In the genomic region with DNA sequence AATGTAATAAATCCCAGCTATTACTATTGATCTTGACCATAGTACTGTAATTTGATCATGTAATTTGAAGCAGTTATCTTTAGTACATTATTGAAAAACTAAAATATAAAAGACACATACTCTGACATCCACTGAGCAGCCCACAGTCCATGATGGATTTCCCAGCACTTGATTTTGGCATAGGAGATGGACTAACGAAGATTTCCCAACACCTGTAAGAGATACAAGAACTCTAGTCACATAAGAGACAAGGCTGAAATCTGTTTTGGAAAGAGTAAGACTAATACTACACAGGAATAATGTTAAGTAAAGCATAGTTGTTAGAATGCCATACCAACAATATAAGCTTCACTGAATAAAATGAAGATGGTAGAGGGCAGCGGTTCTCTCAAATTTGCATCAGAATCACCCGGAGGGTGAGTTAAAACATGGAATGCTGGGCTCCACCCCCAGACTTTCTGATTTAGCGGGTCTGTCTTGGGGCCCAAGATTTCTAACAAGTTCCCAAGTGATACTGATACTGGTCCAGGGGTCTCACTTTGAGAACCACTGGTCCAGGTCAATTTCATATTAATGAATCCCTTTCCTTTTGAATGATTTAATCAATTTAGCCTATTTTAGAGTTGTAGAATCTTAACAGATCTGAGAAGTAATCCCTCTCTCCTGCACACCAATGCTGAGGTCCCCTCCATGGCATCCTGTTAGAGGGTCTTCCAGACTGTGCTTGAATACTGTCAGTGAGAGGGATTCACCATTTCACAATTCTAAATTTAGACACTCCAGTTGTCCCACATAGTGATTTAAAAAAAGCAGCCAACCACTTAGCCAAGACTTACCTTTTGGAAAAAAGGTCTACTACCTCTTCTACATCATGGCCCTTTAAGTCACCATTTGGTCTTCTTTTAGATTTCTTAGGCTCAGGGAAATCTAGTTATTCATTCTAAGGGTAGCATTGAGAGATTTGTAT, we compare ENCODE assay signal across 1 cellular context.
TF ChIP-seq lines count a peak whose summit lies in the region.

No MANE protein-coding gene starts in this region.

TF ChIP-seq in GM23338, 12 proteins besides CTCF, POLR2A, EP300 and RAD21:
- TF ChIP-seq POLR2AphosphoS5 (IDR thresholded peaks at IDR 0.05; ENCODE audit: low read depth) (no peak), EZH2 (IDR thresholded peaks at IDR 0.05; ENCODE audit: low read depth, unreplicated experiment) (no peak), EZH2phosphoT487 (IDR thresholded peaks at IDR 0.05; ENCODE audit: unreplicated experiment) (no peak), NANOG (IDR thresholded peaks at IDR 0.05; ENCODE audit: borderline replicate concordance) (no peak), STAT1 (IDR thresholded peaks at IDR 0.05; ENCODE audit: unreplicated experiment) (no peak), CREB1 (CRISPR knock-in tag; IDR thresholded peaks at IDR 0.05; ENCODE audit: low read depth) (no peak), ZNF114 (CRISPR knock-in tag; IDR thresholded peaks at IDR 0.05) (no peak), JUNB (IDR thresholded peaks at IDR 0.05; ENCODE audit: unreplicated experiment) (no peak), ZNF462 (CRISPR knock-in tag; IDR thresholded peaks at IDR 0.05) (no peak), ZNF331 (CRISPR knock-in tag; IDR thresholded peaks at IDR 0.05; ENCODE audit: low read depth) (no peak)
- TF ChIP-seq, protein P1, sequence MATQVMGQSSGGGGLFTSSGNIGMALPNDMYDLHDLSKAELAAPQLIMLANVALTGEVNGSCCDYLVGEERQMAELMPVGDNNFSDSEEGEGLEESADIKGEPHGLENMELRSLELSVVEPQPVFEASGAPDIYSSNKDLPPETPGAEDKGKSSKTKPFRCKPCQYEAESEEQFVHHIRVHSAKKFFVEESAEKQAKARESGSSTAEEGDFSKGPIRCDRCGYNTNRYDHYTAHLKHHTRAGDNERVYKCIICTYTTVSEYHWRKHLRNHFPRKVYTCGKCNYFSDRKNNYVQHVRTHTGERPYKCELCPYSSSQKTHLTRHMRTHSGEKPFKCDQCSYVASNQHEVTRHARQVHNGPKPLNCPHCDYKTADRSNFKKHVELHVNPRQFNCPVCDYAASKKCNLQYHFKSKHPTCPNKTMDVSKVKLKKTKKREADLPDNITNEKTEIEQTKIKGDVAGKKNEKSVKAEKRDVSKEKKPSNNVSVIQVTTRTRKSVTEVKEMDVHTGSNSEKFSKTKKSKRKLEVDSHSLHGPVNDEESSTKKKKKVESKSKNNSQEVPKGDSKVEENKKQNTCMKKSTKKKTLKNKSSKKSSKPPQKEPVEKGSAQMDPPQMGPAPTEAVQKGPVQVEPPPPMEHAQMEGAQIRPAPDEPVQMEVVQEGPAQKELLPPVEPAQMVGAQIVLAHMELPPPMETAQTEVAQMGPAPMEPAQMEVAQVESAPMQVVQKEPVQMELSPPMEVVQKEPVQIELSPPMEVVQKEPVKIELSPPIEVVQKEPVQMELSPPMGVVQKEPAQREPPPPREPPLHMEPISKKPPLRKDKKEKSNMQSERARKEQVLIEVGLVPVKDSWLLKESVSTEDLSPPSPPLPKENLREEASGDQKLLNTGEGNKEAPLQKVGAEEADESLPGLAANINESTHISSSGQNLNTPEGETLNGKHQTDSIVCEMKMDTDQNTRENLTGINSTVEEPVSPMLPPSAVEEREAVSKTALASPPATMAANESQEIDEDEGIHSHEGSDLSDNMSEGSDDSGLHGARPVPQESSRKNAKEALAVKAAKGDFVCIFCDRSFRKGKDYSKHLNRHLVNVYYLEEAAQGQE (IDR thresholded peaks at IDR 0.05; ENCODE audit: unreplicated experiment) = no peak
- TF ChIP-seq, protein P2, sequence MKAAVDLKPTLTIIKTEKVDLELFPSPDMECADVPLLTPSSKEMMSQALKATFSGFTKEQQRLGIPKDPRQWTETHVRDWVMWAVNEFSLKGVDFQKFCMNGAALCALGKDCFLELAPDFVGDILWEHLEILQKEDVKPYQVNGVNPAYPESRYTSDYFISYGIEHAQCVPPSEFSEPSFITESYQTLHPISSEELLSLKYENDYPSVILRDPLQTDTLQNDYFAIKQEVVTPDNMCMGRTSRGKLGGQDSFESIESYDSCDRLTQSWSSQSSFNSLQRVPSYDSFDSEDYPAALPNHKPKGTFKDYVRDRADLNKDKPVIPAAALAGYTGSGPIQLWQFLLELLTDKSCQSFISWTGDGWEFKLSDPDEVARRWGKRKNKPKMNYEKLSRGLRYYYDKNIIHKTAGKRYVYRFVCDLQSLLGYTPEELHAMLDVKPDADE (IDR thresholded peaks at IDR 0.05) = no peak
